Comparison of ENCODE assay signal across 23 cellular contexts in the genomic region with DNA sequence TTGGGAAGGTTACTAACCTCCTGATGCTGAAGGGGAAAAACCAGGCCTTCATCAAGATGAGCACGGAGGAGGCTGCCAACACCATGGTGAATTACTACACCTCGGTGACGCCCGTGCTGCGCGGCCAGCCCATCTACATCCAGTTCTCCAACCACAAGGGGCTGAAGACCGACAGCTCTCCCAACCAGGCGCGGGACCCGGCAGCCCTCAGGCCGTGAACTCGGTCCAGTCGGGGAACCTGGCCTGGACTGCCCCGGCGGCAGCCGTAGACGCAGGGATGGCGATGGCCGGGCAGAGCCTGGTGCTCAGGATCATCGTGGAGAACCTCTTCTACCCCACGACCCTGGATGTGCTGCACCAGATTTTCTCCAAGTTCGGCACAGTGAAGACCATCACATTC.
"Had no signal": no experiment of that assay in that cellular context is flagged by ENCODE, and none has a peak within 500 bp of the region (broad histone marks: within the 10 kb centered on the region; RNA-seq: fewer than 3 reads in every experiment).

No MANE protein-coding gene starts in this region.

- H3K4me1 ChIP-seq: colonic mucosa had no signal

- H3K36me3 ChIP-seq: brain microvascular endothelial cell, colonic mucosa had no signal

- H3K27ac ChIP-seq: brain microvascular endothelial cell, colonic mucosa had no signal

- H3K9me3 ChIP-seq: colonic mucosa had no signal

- H3K4me3 Mint-ChIP-seq: activated CD4-positive, alpha-beta memory T cell treated with anti-CD3 and anti-CD28 coated beads for 36 hours; activated CD4-positive, alpha-beta T cell treated with anti-CD3 and anti-CD28 coated beads for 36 hours; activated CD4-positive, alpha-beta T cell treated with anti-CD3 and anti-CD28 coated beads, Interleukin-2, amount 10 ng/mL, durations not matched to agents 24 days and 14 days; activated CD8-positive, alpha-beta memory T cell treated with anti-CD3 and anti-CD28 coated beads, Interleukin-2, amount 10 ng/mL, durations not matched to agents 7 days and 5 days; activated CD8-positive, alpha-beta T cell treated with anti-CD3 and anti-CD28 coated beads, Interleukin-2, amount 10 ng/mL, durations not matched to agents 7 days and 5 days; activated naive CD4-positive, alpha-beta T cell treated with anti-CD3 and anti-CD28 coated beads, Interleukin-2, amount 10 ng/mL, durations not matched to agents 7 days and 5 days; activated naive CD8-positive, alpha-beta T cell treated with anti-CD3 and anti-CD28 coated beads, Interleukin-2, amount 10 ng/mL, durations not matched to agents 7 days and 5 days; activated T-helper 1 cell treated with anti-CD3 and anti-CD28 coated beads, Interleukin-12 subunit alpha, Interleukin-12 subunit beta, Interleukin-2, Interleukin-4 antibody, amounts not matched to agents 30 ng/mL and 10 ng/mL and 1 ng/mL, durations not matched to agents 14 hours and 24 hours and 36 hours; endodermal cell had no signal

- H3K4me3 ChIP-seq: colonic mucosa had no signal

- DNase-seq: activated CD4-positive, alpha-beta memory T cell treated with anti-CD3 and anti-CD28 coated beads for 36 hours; activated CD4-positive, alpha-beta T cell treated with anti-CD3 and anti-CD28 coated beads for 36 hours; activated CD4-positive, alpha-beta T cell treated with anti-CD3 and anti-CD28 coated beads, Interleukin-2, amount 10 ng/mL, durations not matched to agents 24 days and 14 days; activated CD4-positive, CD25-positive, alpha-beta regulatory T cell; activated CD4-positive, CD25-positive, alpha-beta regulatory T cell treated with anti-CD3 and anti-CD28 coated beads, Interleukin-2, amount 50 U/mL, for 72 hours; activated CD8-positive, alpha-beta memory T cell treated with anti-CD3 and anti-CD28 coated beads, Interleukin-2, amount 10 ng/mL, durations not matched to agents 7 days and 5 days; activated CD8-positive, alpha-beta memory T cell treated with anti-CD3 and anti-CD28 coated beads, Interleukin-2, amount 50 U/mL, for 4 hours; activated CD8-positive, alpha-beta T cell treated with anti-CD3 and anti-CD28 coated beads, Interleukin-2, amount 10 ng/mL, durations not matched to agents 7 days and 5 days; activated gamma-delta T cell; activated naive CD4-positive, alpha-beta T cell; activated naive CD4-positive, alpha-beta T cell treated with anti-CD3 and anti-CD28 coated beads, Interleukin-2, amount 10 ng/mL, durations not matched to agents 7 days and 5 days; activated naive CD8-positive, alpha-beta T cell treated with anti-CD3 and anti-CD28 coated beads, Interleukin-2, amount 10 ng/mL, durations not matched to agents 7 days and 5 days; activated T-cell treated with anti-CD3 and anti-CD28 coated beads, Interleukin-2, amount 50 U/mL, for 1 hour; activated T-cell treated with anti-CD3 and anti-CD28 coated beads, Interleukin-2, amount 50 U/mL, for 48 hours; brain microvascular endothelial cell; colonic mucosa; effector memory CD4-positive, alpha-beta T cell; endodermal cell; foreskin fibroblast; head of caudate nucleus; T-helper 2 cell had no signal

- H3K27me3 ChIP-seq: brain microvascular endothelial cell, colonic mucosa had no signal

- H3K9me3 Mint-ChIP-seq: activated CD4-positive, alpha-beta memory T cell treated with anti-CD3 and anti-CD28 coated beads for 36 hours; activated CD4-positive, alpha-beta T cell treated with anti-CD3 and anti-CD28 coated beads, Interleukin-2, amount 10 ng/mL, durations not matched to agents 24 days and 14 days; activated naive CD4-positive, alpha-beta T cell treated with anti-CD3 and anti-CD28 coated beads, Interleukin-2, amount 10 ng/mL, durations not matched to agents 7 days and 5 days; activated naive CD4-positive, alpha-beta T cell treated with anti-CD3 and anti-CD28 coated beads, Interleukin-2, amount 50 U/mL, for 72 hours; activated naive CD8-positive, alpha-beta T cell treated with anti-CD3 and anti-CD28 coated beads, Interleukin-2, amount 10 ng/mL, durations not matched to agents 7 days and 5 days; activated T-helper 1 cell treated with anti-CD3 and anti-CD28 coated beads, Interleukin-12 subunit alpha, Interleukin-12 subunit beta, Interleukin-2, Interleukin-4 antibody, amounts not matched to agents 30 ng/mL and 10 ng/mL and 1 ng/mL, durations not matched to agents 14 hours and 24 hours and 36 hours had no signal

- H3K36me3 Mint-ChIP-seq: activated CD4-positive, alpha-beta memory T cell treated with anti-CD3 and anti-CD28 coated beads for 36 hours; activated naive CD4-positive, alpha-beta T cell treated with anti-CD3 and anti-CD28 coated beads, Interleukin-2, amount 50 U/mL, for 72 hours; activated naive CD8-positive, alpha-beta T cell treated with anti-CD3 and anti-CD28 coated beads, Interleukin-2, amount 10 ng/mL, durations not matched to agents 7 days and 5 days had no signal

- H3K27me3 Mint-ChIP-seq: activated CD4-positive, alpha-beta memory T cell treated with anti-CD3 and anti-CD28 coated beads for 36 hours; activated CD4-positive, alpha-beta T cell treated with anti-CD3 and anti-CD28 coated beads for 36 hours; activated CD4-positive, alpha-beta T cell treated with anti-CD3 and anti-CD28 coated beads, Interleukin-2, amount 10 ng/mL, durations not matched to agents 24 days and 14 days; activated CD8-positive, alpha-beta memory T cell treated with anti-CD3 and anti-CD28 coated beads, Interleukin-2, amount 10 ng/mL, durations not matched to agents 7 days and 5 days; activated naive CD4-positive, alpha-beta T cell treated with anti-CD3 and anti-CD28 coated beads, Interleukin-2, amount 10 ng/mL, durations not matched to agents 7 days and 5 days; activated naive CD8-positive, alpha-beta T cell treated with anti-CD3 and anti-CD28 coated beads, Interleukin-2, amount 10 ng/mL, durations not matched to agents 7 days and 5 days had no signal

- H3K27ac Mint-ChIP-seq: activated CD4-positive, alpha-beta memory T cell treated with anti-CD3 and anti-CD28 coated beads for 36 hours; activated CD4-positive, alpha-beta T cell treated with anti-CD3 and anti-CD28 coated beads for 36 hours; activated CD4-positive, alpha-beta T cell treated with anti-CD3 and anti-CD28 coated beads, Interleukin-2, amount 10 ng/mL, durations not matched to agents 24 days and 14 days; activated CD8-positive, alpha-beta memory T cell treated with anti-CD3 and anti-CD28 coated beads, Interleukin-2, amount 10 ng/mL, durations not matched to agents 7 days and 5 days; activated CD8-positive, alpha-beta T cell treated with anti-CD3 and anti-CD28 coated beads, Interleukin-2, amount 10 ng/mL, durations not matched to agents 7 days and 5 days; activated naive CD4-positive, alpha-beta T cell treated with anti-CD3 and anti-CD28 coated beads, Interleukin-2, amount 10 ng/mL, durations not matched to agents 7 days and 5 days; activated naive CD4-positive, alpha-beta T cell treated with anti-CD3 and anti-CD28 coated beads, Interleukin-2, amount 50 U/mL, for 72 hours; activated naive CD8-positive, alpha-beta T cell treated with anti-CD3 and anti-CD28 coated beads, Interleukin-2, amount 10 ng/mL, durations not matched to agents 7 days and 5 days; activated T-helper 1 cell treated with anti-CD3 and anti-CD28 coated beads, Interleukin-12 subunit alpha, Interleukin-12 subunit beta, Interleukin-2, Interleukin-4 antibody, amounts not matched to agents 30 ng/mL and 10 ng/mL and 1 ng/mL, durations not matched to agents 14 hours and 24 hours and 36 hours; endodermal cell had no signal
